ENCODE assay signal across 9 cellular contexts in the genomic region with DNA sequence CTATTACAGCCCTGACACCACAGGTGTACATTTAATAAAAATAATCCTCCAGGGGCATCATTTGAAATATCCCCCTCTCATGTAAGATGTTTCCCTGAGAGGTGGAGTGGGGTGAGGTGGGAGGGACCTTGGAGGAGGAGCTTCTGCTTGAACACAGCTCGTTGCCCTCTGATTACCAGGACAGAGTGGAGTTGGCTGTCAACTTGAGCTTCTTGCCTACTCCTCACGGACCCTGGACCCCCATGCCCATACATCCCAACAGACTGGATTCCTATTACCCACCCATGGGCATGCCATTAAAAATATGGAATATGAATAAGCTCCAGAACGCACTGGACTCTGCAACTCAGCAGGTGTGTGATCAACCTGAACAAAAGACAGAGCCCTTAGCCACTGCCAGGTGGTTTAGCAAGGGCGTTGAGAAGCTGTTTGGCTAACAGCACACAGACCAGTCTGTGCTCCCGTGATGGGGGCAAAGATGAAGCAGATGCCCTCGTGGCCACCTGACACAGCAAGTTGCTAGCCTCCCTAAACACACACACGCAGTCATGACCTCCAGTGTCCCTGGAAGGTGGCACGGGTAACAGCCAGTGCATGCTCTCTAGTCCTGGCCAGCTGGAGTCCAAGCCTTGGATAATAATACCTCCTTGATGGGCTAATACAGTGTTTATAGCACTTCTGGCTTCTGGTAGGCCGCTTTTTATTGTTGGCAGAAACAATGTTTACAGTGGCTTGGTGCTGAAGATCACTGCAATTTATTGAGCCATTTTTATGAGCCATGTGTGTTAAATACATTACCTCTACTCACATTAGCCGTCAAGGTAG.
DNase-seq lines count a peak whose midpoint lies in the region; ATAC-seq and TF ChIP-seq lines count a peak whose summit lies in the region.
"Had no signal": no experiment of that assay in that cellular context is flagged by ENCODE, and none has a peak within 500 bp of the region (broad histone marks: within the 10 kb centered on the region; RNA-seq: fewer than 3 reads in every experiment).

No MANE protein-coding gene starts in this region.

- intact Hi-C loops in CD14-positive monocyte (cut with micrococcal nuclease), result no loop called here

- no peak overlapping the region for H3K4me3 Mint-ChIP-seq in CD14-positive monocyte
- no peak overlapping the region for H3K4me3 Mint-ChIP-seq in T-helper 17 cell
- H3K4me3 Mint-ChIP-seq in nephron, result no peak overlapping the region
- H3K4me3 Mint-ChIP-seq: activated naive CD8-positive, alpha-beta T cell had no signal

- H3K36me3 Mint-ChIP-seq in CD14-positive monocyte, result peaks cover 12 to 19% of the 10 kb centered on the region in 2 donors
- no peaks in the 10 kb centered on the region for H3K36me3 Mint-ChIP-seq in T-helper 17 cell (ENCODE audit: low read depth)
- H3K36me3 Mint-ChIP-seq in nephron (ENCODE audit: low read depth), result no peaks in the 10 kb centered on the region
- H3K36me3 Mint-ChIP-seq: activated naive CD8-positive, alpha-beta T cell had no signal

- no peaks in the 10 kb centered on the region for H3K9me3 ChIP-seq in T-helper 17 cell (ENCODE audit: control insufficient read depth, low read length, poor library complexity, severe bottlenecking)

- TF ChIP-seq CTCF in CD14-positive monocyte (IDR thresholded peaks at IDR 0.05) (no peak), NB4 (IDR thresholded peaks at IDR 0.05; ENCODE audit: low read depth, low read length) (no peak), nephron (IDR thresholded peaks at IDR 0.05; ENCODE audit: unreplicated experiment in 3 of 3) (no peak), omental fat pad (IDR thresholded peaks at IDR 0.05) (no peak)

- H3K9me3 Mint-ChIP-seq in CD14-positive monocyte (peaks cover 0 to 2% (median 0%) of the 10 kb centered on the region in 7 donors), nephron (no peaks in the 10 kb centered on the region)

- H3K4me1 Mint-ChIP-seq in CD14-positive monocyte, result peaks cover 89% of the 10 kb centered on the region
- peaks cover 49% of the 10 kb centered on the region for H3K4me1 Mint-ChIP-seq in T-helper 17 cell
- peaks cover 90% of the 10 kb centered on the region for H3K4me1 Mint-ChIP-seq in nephron

- DNase-seq in CD14-positive monocyte (ENCODE audit: low spot score), result no peak
- peak; percentile 49 for DNase-seq in NB4 (ENCODE audit: low read depth)
- DNase-seq in T-helper 17 cell, result no peak
- DNase-seq in omental fat pad (ENCODE audit: low spot score), result no peak
- DNase-seq in SW480 (ENCODE audit: low spot score), result no peak
- no peak for DNase-seq in cortex of kidney (lab: John Stamatoyannopoulos, UW)

- ATAC-seq in T-helper 17 cell (no peak), omental fat pad (ENCODE audit: low FRiP score) (no peak), HG02885 (IDR thresholded peaks at IDR 0.05; ENCODE audit: poor library complexity, unreplicated experiment) (no peak)

- H3K27me3 Mint-ChIP-seq in CD14-positive monocyte (ENCODE audit: low read depth in 3 of 3) (no peaks in the 10 kb centered on the region), T-helper 17 cell (no peaks in the 10 kb centered on the region), nephron (ENCODE audit: low read depth) (no peaks in the 10 kb centered on the region)
- H3K27me3 Mint-ChIP-seq: activated naive CD8-positive, alpha-beta T cell had no signal

- peak overlapping the region in 6 of 7 donors; percentile 28 to 100 (median 66) for H3K27ac Mint-ChIP-seq in CD14-positive monocyte
- peak overlapping the region; percentile 91 for H3K27ac Mint-ChIP-seq in T-helper 17 cell
- H3K27ac Mint-ChIP-seq in nephron, result peak overlapping the region; percentile 84 to 99 (median 93)
- H3K27ac Mint-ChIP-seq: activated naive CD8-positive, alpha-beta T cell had no signal

- H3K4me3 ChIP-seq in NB4 (ENCODE audit: low read depth, low read length), result no peak overlapping the region

- TF ChIP-seq POLR2A in NB4 (IDR thresholded peaks at IDR 0.05; ENCODE audit: extremely low read depth, insufficient read length), result no peak
